8 cellular contexts compared by ENCODE assay signal in genomic region chr17:78013683-78014467, GRCh38. TPM values are rescaled to one million over a fixed set of nuclear protein-coding genes. Genes with fewer than 3 reads are reported as not detected.
DNase-seq lines count a peak whose midpoint lies in the region; TF ChIP-seq lines count a peak whose summit lies in the region.

No MANE protein-coding gene starts in this region.

- no peak overlapping the region for H3K4me3 ChIP-seq in CD4-positive, alpha-beta memory T cell (ENCODE audit: low read length in 2 of 2)
- H3K4me3 ChIP-seq in fibroblast of mammary gland (ENCODE audit: control insufficient read depth, low read depth, low read length): no peak overlapping the region

- H3K36me3 Mint-ChIP-seq in CD4-positive, alpha-beta memory T cell: peaks cover 6 to 33% of the 10 kb centered on the region in 2 donors
- no peaks in the 10 kb centered on the region for H3K36me3 Mint-ChIP-seq in HFFc6 (ENCODE audit: low read depth)
- H3K36me3 Mint-ChIP-seq in activated T-cell treated with anti-CD3 and anti-CD28 coated beads, Interleukin-2, amount 50 U/mL, for 24 hours (ENCODE audit: low read depth): peaks cover 26% of the 10 kb centered on the region
- no peaks in the 10 kb centered on the region for H3K36me3 Mint-ChIP-seq in neural crest cell (ENCODE audit: low read depth)

- CTCF ChIA-PET in CD4-positive, alpha-beta memory T cell (lab: Charles Lee; ENCODE audit: partially characterized antibody): interaction anchor here (0.6 to 12.2 kb wide), 39 partner anchors 9 to 584 kb away, joined by 3 to 121 read pairs (median 4); partner anchors contain the start of gene TNRC6C

- H3K36me3 ChIP-seq in CD4-positive, alpha-beta memory T cell (ENCODE audit: insufficient read depth, low read length): peaks cover 5% of the 10 kb centered on the region

- peak; percentile 92 for TF ChIP-seq CTCF in HFFc6 (IDR thresholded peaks at IDR 0.05)
- TF ChIP-seq CTCF in fibroblast of mammary gland (conservative IDR thresholded peaks at IDR 0.05; ENCODE audit: control insufficient read depth, insufficient read depth, low read depth, low read length): peak; percentile 91
- TF ChIP-seq CTCF in neural crest cell (conservative IDR thresholded peaks at IDR 0.05): peak; percentile 88

- POLR2A ChIA-PET in CD4-positive, alpha-beta memory T cell (lab: Charles Lee; ENCODE audit: partially characterized antibody): interaction anchor here (0.8 to 6.2 kb wide), 6 partner anchors 51 to 369 kb away, joined by 3 to 63 read pairs (median 5); partner anchors contain the start of gene TNRC6C

- intact Hi-C loops in CD4-positive, alpha-beta memory T cell (cut with micrococcal nuclease): loop anchor here (1.0 to 5.0 kb wide), 4 partner anchors 52 to 472 kb away; no protein-coding TSS in a partner anchor

- H3K27me3 Mint-ChIP-seq in CD4-positive, alpha-beta memory T cell: no peaks in the 10 kb centered on the region
- H3K27me3 Mint-ChIP-seq in HFFc6 (ENCODE audit: insufficient read depth): no peaks in the 10 kb centered on the region; the same call in 1 of the 2 replicates
- H3K27me3 Mint-ChIP-seq in activated T-cell treated with anti-CD3 and anti-CD28 coated beads, Interleukin-2, amount 50 U/mL, for 24 hours: no peaks in the 10 kb centered on the region
- no peaks in the 10 kb centered on the region for H3K27me3 Mint-ChIP-seq in neural crest cell (ENCODE audit: low read depth)

- peaks cover 21 to 44% (median 29%) of the 10 kb centered on the region in 4 donors for H3K4me1 Mint-ChIP-seq in CD4-positive, alpha-beta memory T cell
- H3K4me1 Mint-ChIP-seq in HFFc6 (ENCODE audit: low read depth): peaks cover 10% of the 10 kb centered on the region
- peaks cover 28% of the 10 kb centered on the region for H3K4me1 Mint-ChIP-seq in activated T-cell treated with anti-CD3 and anti-CD28 coated beads, Interleukin-2, amount 50 U/mL, for 24 hours (ENCODE audit: low read depth)
- H3K4me1 Mint-ChIP-seq in neural crest cell: peaks cover 7% of the 10 kb centered on the region

- H3K9me3 ChIP-seq in CD4-positive, alpha-beta memory T cell (ENCODE audit: control insufficient read depth in 1 of 2, low read length in 2 of 2): no peaks in the 10 kb centered on the region

- H3K4me3 Mint-ChIP-seq in CD4-positive, alpha-beta memory T cell: no peak overlapping the region
- H3K4me3 Mint-ChIP-seq in HFFc6: no peak overlapping the region
- H3K4me3 Mint-ChIP-seq in activated T-cell treated with anti-CD3 and anti-CD28 coated beads, Interleukin-2, amount 50 U/mL, for 24 hours: no peak overlapping the region
- H3K4me3 Mint-ChIP-seq in neural crest cell: no peak overlapping the region

- no peaks in the 10 kb centered on the region for H3K9me3 Mint-ChIP-seq in CD4-positive, alpha-beta memory T cell
- H3K9me3 Mint-ChIP-seq in HFFc6 (no peaks in the 10 kb centered on the region), neural crest cell (no peaks in the 10 kb centered on the region)
- no peaks in the 10 kb centered on the region for H3K9me3 Mint-ChIP-seq in activated T-cell treated with anti-CD3 and anti-CD28 coated beads, Interleukin-2, amount 50 U/mL, for 24 hours

- H3K4me1 ChIP-seq in CD4-positive, alpha-beta memory T cell (ENCODE audit: insufficient read depth, low read length): peaks cover 11% of the 10 kb centered on the region

- no peaks in the 10 kb centered on the region for H3K27me3 ChIP-seq in CD4-positive, alpha-beta memory T cell (ENCODE audit: insufficient read depth, low read length)

- DNase-seq in CD4-positive, alpha-beta memory T cell: peak; percentile 54 to 62 (median 60)
- DNase-seq in HFFc6 (peak; percentile 61), NCI-H82 (lab: John Stamatoyannopoulos, UW) (peak; percentile 77), fibroblast of mammary gland (ENCODE audit: low read depth) (peak; percentile 80), neural crest cell (ENCODE audit: low read depth, low spot score) (peak; percentile 41), ureter (ENCODE audit: low spot score) (peak; percentile 78), GM19238 (ENCODE audit: insufficient read length, low spot score) (no peak)
- no peak for DNase-seq in activated T-cell treated with anti-CD3 and anti-CD28 coated beads, Interleukin-2, amount 50 U/mL, for 24 hours

- H3K27ac ChIP-seq in CD4-positive, alpha-beta memory T cell (ENCODE audit: low read depth, low read length): no peak overlapping the region

- peak overlapping the region; percentile 3 to 65 (median 30) for H3K27ac Mint-ChIP-seq in CD4-positive, alpha-beta memory T cell
- H3K27ac Mint-ChIP-seq in HFFc6 (no peak overlapping the region), neural crest cell (ENCODE audit: unreplicated experiment) (no peak overlapping the region)
- peak overlapping the region; percentile 7 for H3K27ac Mint-ChIP-seq in activated T-cell treated with anti-CD3 and anti-CD28 coated beads, Interleukin-2, amount 50 U/mL, for 24 hours

RNA-seq across cellular contexts. Expression of gene TNRC6C, which starts 55.4 kb away (rescaled TPM):
- 100 to 1,000 TPM; 105 to 112 TPM for total RNA-seq in CD4-positive, alpha-beta memory T cell
- 1 to 10 TPM; 1.3 to 9.4 TPM for polyA plus RNA-seq in CD4-positive, alpha-beta memory T cell
- 1 to 10 TPM; 6.3 to 9.0 (median 7.5) TPM for total RNA-seq in HFFc6 (2021; fragmentation: NEBNext Ultra II Directional; extraction: Animal tissue kit (Norgen Biotek cat#: 25700))
- total RNA-seq in neural crest cell: 31.6 and 40.5 TPM in 2 replicates
- total RNA-seq in ureter: 36.7 TPM

Comparison
In these comparisons a context has a peak if more than half of its experiments do, and no peak if none do; other contexts are left out.
1. DNase-seq: peak in CD4-positive, alpha-beta memory T cell (5 of 5), HFFc6 (single experiment), NCI-H82 (single experiment), fibroblast of mammary gland (single experiment), neural crest cell (single experiment) and ureter (single experiment); none in activated T-cell treated with anti-CD3 and anti-CD28 coated beads, Interleukin-2, amount 50 U/mL, for 24 hours (single experiment) and GM19238 (single experiment).
2. H3K27ac Mint-ChIP-seq: peak in CD4-positive, alpha-beta memory T cell (7 of 7) and activated T-cell treated with anti-CD3 and anti-CD28 coated beads, Interleukin-2, amount 50 U/mL, for 24 hours (single experiment); none in HFFc6 (single experiment) and neural crest cell (single experiment).
3. Peak in every context shown above with its lines, with median percentiles within 50 percentile points of each other: CTCF ChIP-seq.